8 cellular contexts compared by ENCODE assay signal in genomic region chr12:53623526-53623925, GRCh38. TPM values are rescaled to one million over a fixed set of nuclear protein-coding genes. Genes with fewer than 3 reads are reported as not detected.
A peak's percentile ranks its signal among the peaks of the same experiment; 100 is the strongest.
DNase-seq lines count a peak whose midpoint lies in the region; ATAC-seq, FAIRE-seq and TF ChIP-seq lines count a peak whose summit lies in the region.

No MANE protein-coding gene starts in this region.

- H3K4me1 Mint-ChIP-seq in naive thymus-derived CD8-positive, alpha-beta T cell: peaks cover 24 to 75% (median 52%) of the 10 kb centered on the region in 4 donors

- peaks cover 0 to 8% (median 2%) of the 10 kb centered on the region in 3 donors for H3K36me3 Mint-ChIP-seq in naive thymus-derived CD8-positive, alpha-beta T cell

- DNase-seq in AG09309 (ENCODE audit: low read depth) (no peak), Kasumi-1 (lab: John Stamatoyannopoulos, UW) (peak; percentile 36 to 43), choroid plexus epithelial cell (ENCODE audit: low read depth) (peak; percentile 88), NCI-H510A treated with DMSO at 0.1 percent for 48 hours (lab: John Stamatoyannopoulos, UW) (no peak), NCI-H2081 (lab: John Stamatoyannopoulos, UW) (no peak), urothelium cell line (ENCODE audit: low spot score) (no peak)
- DNase-seq in naive thymus-derived CD8-positive, alpha-beta T cell: no peak

- peak overlapping the region; percentile 2 to 99 (median 86) for H3K27ac Mint-ChIP-seq in naive thymus-derived CD8-positive, alpha-beta T cell

- H3K4me3 ChIP-seq in AG09309 (ENCODE audit: control insufficient read depth, low read depth, low read length) (peak overlapping the region; percentile 12), choroid plexus epithelial cell (ENCODE audit: low read depth, low read length) (peak overlapping the region; percentile 83)

- H3K9me3 Mint-ChIP-seq in naive thymus-derived CD8-positive, alpha-beta T cell: no peaks in the 10 kb centered on the region

- H3K27me3 Mint-ChIP-seq in naive thymus-derived CD8-positive, alpha-beta T cell: no peaks in the 10 kb centered on the region

- no peak for ATAC-seq in naive thymus-derived CD8-positive, alpha-beta T cell
- no peak for ATAC-seq in HG03108 (IDR thresholded peaks at IDR 0.05; ENCODE audit: unreplicated experiment)

- no peak for FAIRE-seq in urothelium cell line (lab: Jason Lieb, UNC)

- POLR2A ChIA-PET in naive thymus-derived CD8-positive, alpha-beta T cell (lab: Charles Lee): interaction anchor here (0.6 to 1.1 kb wide), 2 partner anchors 26 to 51 kb away, joined by 3 to 5 read pairs; no protein-coding TSS in a partner anchor

- peak overlapping the region in 9 of 10 donors; percentile 45 to 100 (median 98) for H3K4me3 Mint-ChIP-seq in naive thymus-derived CD8-positive, alpha-beta T cell

- no peak for TF ChIP-seq CTCF in AG09309 (IDR thresholded peaks at IDR 0.05; ENCODE audit: control insufficient read depth, insufficient read depth, low read depth, low read length, missing control alignments)
- TF ChIP-seq CTCF in choroid plexus epithelial cell (conservative IDR thresholded peaks at IDR 0.05; ENCODE audit: low read depth, low read length): no peak

RNA-seq across cellular contexts. Expression of gene ATF7, which starts 2.7 kb away (rescaled TPM):
- 10 to 100 TPM; 25.8 to 30.4 TPM for total RNA-seq in naive thymus-derived CD8-positive, alpha-beta T cell
- 10 to 100 TPM; 13.0 to 19.2 (median 13.7) TPM for polyA plus RNA-seq in naive thymus-derived CD8-positive, alpha-beta T cell

RNA-seq across cellular contexts. Expression of gene ATP5MC2, which starts 52.4 kb away (rescaled TPM):
- total RNA-seq in naive thymus-derived CD8-positive, alpha-beta T cell: 100 to 1,000 TPM; 235 to 250 TPM
- 100 to 1,000 TPM; 519 to 658 (median 605) TPM for polyA plus RNA-seq in naive thymus-derived CD8-positive, alpha-beta T cell

Comparison
In these comparisons a context has a peak if more than half of its experiments do, and no peak if none do; other contexts are left out.
1. DNase-seq: peak in Kasumi-1 (2 of 2) and choroid plexus epithelial cell (single experiment); none in AG09309 (single experiment), naive thymus-derived CD8-positive, alpha-beta T cell (0 of 10), NCI-H510A treated with DMSO at 0.1 percent for 48 hours (single experiment), NCI-H2081 (0 of 2) and urothelium cell line (single experiment).